Comparison of ENCODE assay signal across 13 cellular contexts in genomic region chr1:200380589-200381021, GRCh38. TPM values are rescaled to one million over a fixed set of nuclear protein-coding genes. Genes with fewer than 3 reads are reported as not detected.
DNase-seq lines count a peak whose midpoint lies in the region; ATAC-seq and TF ChIP-seq lines count a peak whose summit lies in the region.
"Had no signal": no experiment of that assay in that cellular context is flagged by ENCODE, and none has a peak within 500 bp of the region (broad histone marks: within the 10 kb centered on the region; RNA-seq: fewer than 3 reads in every experiment).

No MANE protein-coding gene starts in this region.

- H3K4me3 Mint-ChIP-seq in endodermal cell, result no peak overlapping the region
- H3K4me3 Mint-ChIP-seq in CD8-positive, alpha-beta memory T cell, result no peak overlapping the region
- H3K4me3 Mint-ChIP-seq: stimulated activated naive CD8-positive, alpha-beta T cell treated with anti-CD3 and anti-CD28 coated beads, Interleukin-15, Interleukin-2, amounts not matched to agents 100 ng/mL and 50 ng/mL, for 24 hours had no signal

- no peak overlapping the region for H3K9ac ChIP-seq in endodermal cell (ENCODE audit: extremely low read depth, low read length, poor library complexity, severe bottlenecking)

- CTCF ChIA-PET in CD8-positive, alpha-beta memory T cell (lab: Charles Lee), result interaction anchor here (1.5 kb wide), 1 partner anchor 122 kb away, joined by 3 read pairs; no protein-coding TSS in a partner anchor

- DNase-seq in endodermal cell (peak; percentile 40), SHP77 (lab: John Stamatoyannopoulos, UW) (no peak), dermis blood vessel endothelial cell (no peak), HUDEP-2 (lab: John Stamatoyannopoulos, UW; ENCODE audit: unreplicated experiment in 76 of 76) (no peak)
- DNase-seq in CD8-positive, alpha-beta memory T cell, result no peak
- DNase-seq: adrenal gland, lower lobe of right lung, NCI-H510A treated with DMSO at 0.1 percent for 48 hours had no signal

- H3K27me3 ChIP-seq in endodermal cell (ENCODE audit: control insufficient read depth, insufficient read depth, low read length, poor library complexity, severe bottlenecking), result no peaks in the 10 kb centered on the region
- H3K27me3 ChIP-seq in CD8-positive, alpha-beta memory T cell (ENCODE audit: insufficient read depth, low read length, poor library complexity, severe bottlenecking), result no peaks in the 10 kb centered on the region
- H3K27me3 ChIP-seq: adrenal gland had no signal

- WGBS in endodermal cell (ENCODE audit: insufficient coverage in 1 of 2, insufficient read length in 1 of 2), 2 experiments, result 96 to 100% methylated on average over 1 of the region's 1 CpG

- ATAC-seq in GM18867 (IDR thresholded peaks at IDR 0.05; ENCODE audit: unreplicated experiment) (peak; percentile 73), GM21367 (IDR thresholded peaks at IDR 0.05; ENCODE audit: unreplicated experiment) (peak; percentile 53), HG03066 (IDR thresholded peaks at IDR 0.05; ENCODE audit: low read depth, unreplicated experiment) (peak; percentile 73)
- ATAC-seq: lower lobe of right lung, sciatic nerve had no signal

- H3K36me3 Mint-ChIP-seq in endodermal cell (ENCODE audit: low read depth), result peaks cover 2% of the 10 kb centered on the region
- H3K36me3 Mint-ChIP-seq in CD8-positive, alpha-beta memory T cell, result no peaks in the 10 kb centered on the region

- no peaks in the 10 kb centered on the region for H3K9me3 Mint-ChIP-seq in endodermal cell
- no peaks in the 10 kb centered on the region for H3K9me3 Mint-ChIP-seq in CD8-positive, alpha-beta memory T cell
- H3K9me3 Mint-ChIP-seq: stimulated activated naive CD8-positive, alpha-beta T cell treated with anti-CD3 and anti-CD28 coated beads, Interleukin-15, Interleukin-2, amounts not matched to agents 100 ng/mL and 50 ng/mL, for 24 hours had no signal

- H3K27me3 Mint-ChIP-seq in endodermal cell (ENCODE audit: insufficient read depth), result no peaks in the 10 kb centered on the region
- H3K27me3 Mint-ChIP-seq in CD8-positive, alpha-beta memory T cell, result no peaks in the 10 kb centered on the region
- H3K27me3 Mint-ChIP-seq: stimulated activated naive CD8-positive, alpha-beta T cell treated with anti-CD3 and anti-CD28 coated beads, Interleukin-15, Interleukin-2, amounts not matched to agents 100 ng/mL and 50 ng/mL, for 24 hours had no signal

- no peak overlapping the region for H3K27ac Mint-ChIP-seq in endodermal cell
- no peak overlapping the region for H3K27ac Mint-ChIP-seq in CD8-positive, alpha-beta memory T cell
- H3K27ac Mint-ChIP-seq: stimulated activated naive CD8-positive, alpha-beta T cell treated with anti-CD3 and anti-CD28 coated beads, Interleukin-15, Interleukin-2, amounts not matched to agents 100 ng/mL and 50 ng/mL, for 24 hours had no signal

- H3K36me3 ChIP-seq in endodermal cell (ENCODE audit: control insufficient read depth, insufficient read depth, low read length), result no peaks in the 10 kb centered on the region
- H3K36me3 ChIP-seq in CD8-positive, alpha-beta memory T cell (ENCODE audit: insufficient read depth, low read length), result no peaks in the 10 kb centered on the region
- H3K36me3 ChIP-seq: adrenal gland, lower lobe of right lung had no signal

- H3K27ac ChIP-seq in endodermal cell (ENCODE audit: low read depth, low read length), result no peak overlapping the region
- no peak overlapping the region for H3K27ac ChIP-seq in CD8-positive, alpha-beta memory T cell (ENCODE audit: low read depth, low read length)
- H3K27ac ChIP-seq: adrenal gland, lower lobe of right lung had no signal

- POLR2A ChIA-PET in CD8-positive, alpha-beta memory T cell (lab: Charles Lee), result no interaction called here

- TF ChIP-seq CTCF in endodermal cell (conservative IDR thresholded peaks at IDR 0.05), result no peak

- peaks cover 9% of the 10 kb centered on the region for H3K4me1 ChIP-seq in endodermal cell (ENCODE audit: control insufficient read depth, insufficient read depth, low read length)
- no peaks in the 10 kb centered on the region for H3K4me1 ChIP-seq in CD8-positive, alpha-beta memory T cell (ENCODE audit: insufficient read depth, low read length)
- H3K4me1 ChIP-seq: lower lobe of right lung had no signal

- no peaks in the 10 kb centered on the region for H3K9me3 ChIP-seq in endodermal cell (ENCODE audit: control insufficient read depth, low read length)
- no peaks in the 10 kb centered on the region for H3K9me3 ChIP-seq in CD8-positive, alpha-beta memory T cell (ENCODE audit: low read length)
- H3K9me3 ChIP-seq: adrenal gland, lower lobe of right lung had no signal

- no peak overlapping the region for H3K4me3 ChIP-seq in endodermal cell (ENCODE audit: low read length)
- H3K4me3 ChIP-seq in CD8-positive, alpha-beta memory T cell (ENCODE audit: low read length), result no peak overlapping the region
- H3K4me3 ChIP-seq: adrenal gland, lower lobe of right lung had no signal

- H3K4me1 Mint-ChIP-seq in endodermal cell, result peaks cover 47% of the 10 kb centered on the region
- no peaks in the 10 kb centered on the region for H3K4me1 Mint-ChIP-seq in CD8-positive, alpha-beta memory T cell

RNA-seq across cellular contexts. Expression of gene ZNF281, which starts 29.2 kb away (rescaled TPM):
- total RNA-seq in endodermal cell (10 to 100 TPM; 51.7 to 61.1 TPM), dermis blood vessel endothelial cell (23.5 TPM in 2 replicates)
- polyA plus RNA-seq in endodermal cell (2013, experiment 1 of 2), result 35.6 TPM
- polyA plus RNA-seq in endodermal cell (2013, experiment 2 of 2), result 33.7 TPM
- total RNA-seq in CD8-positive, alpha-beta memory T cell, result 10 to 100 TPM; 19.1 to 19.5 TPM
- 32.1 TPM for polyA plus RNA-seq in CD8-positive, alpha-beta memory T cell
